19 cellular contexts compared by ENCODE assay signal in genomic region chr2:125643128-125643527, GRCh38.
DNase-seq lines count a peak whose midpoint lies in the region; ATAC-seq, FAIRE-seq and TF ChIP-seq lines count a peak whose summit lies in the region.
"Had no signal": no experiment of that assay in that cellular context is flagged by ENCODE, and none has a peak within 500 bp of the region (broad histone marks: within the 10 kb centered on the region; RNA-seq: fewer than 3 reads in every experiment).

No MANE protein-coding gene starts in this region.

- H3K4me1 ChIP-seq in GM12878 (ENCODE audit: control insufficient read depth, insufficient read depth, low read length) (peaks cover 4% of the 10 kb centered on the region), neural progenitor cell (peaks cover 16% of the 10 kb centered on the region)
- H3K4me1 ChIP-seq: Peyer's patch, SJSA1 had no signal

- WGBS in GM12878 (ENCODE audit: insufficient coverage, insufficient replicate concordance, low lambda C conversion rate, missing lambda C conversion rate), result 0% methylated on average over 2 of the region's 2 CpGs

- DNase-seq in GM12865 (ENCODE audit: low read depth), result peak; percentile 73
- DNase-seq in GM12878 (ENCODE audit: low read depth, low spot score), result peak; percentile 8
- no peak for DNase-seq in neural progenitor cell (ENCODE audit: low spot score)
- DNase-seq in activated CD4-positive, CD25-positive, alpha-beta regulatory T cell (lab: John Stamatoyannopoulos, UW), result no peak
- no peak for DNase-seq in NCI-H446 treated with DMSO at 0.1 percent for 48 hours (lab: John Stamatoyannopoulos, UW)
- DNase-seq in substantia nigra (lab: John Stamatoyannopoulos, UW), result no peak
- DNase-seq: 8988T, COR-L47, DMS 273 treated with DMSO at 0.1 percent for 48 hours, DND-41, NCI-H1694 treated with DMSO at 0.1 percent for 48 hours, NCI-H510A treated with DMSO at 0.1 percent for 48 hours, NCI-H774, Peyer's patch had no signal

- POLR2A ChIA-PET in GM12878 (lab: Charles Lee), result no interaction called here

- no peak for TF ChIP-seq RAD21 in GM12878 (IDR thresholded peaks at IDR 0.05; ENCODE audit: insufficient read depth, low read depth, low read length)

- H3K27me3 Mint-ChIP-seq in neural progenitor cell (ENCODE audit: insufficient read depth, low read depth), result no peaks in the 10 kb centered on the region

- H3K27ac ChIP-seq in GM12878 (ENCODE audit: control insufficient read depth, insufficient read depth) (peak overlapping the region; percentile 69), neural progenitor cell (no peak overlapping the region), substantia nigra (ENCODE audit: low read depth, low read length, poor library complexity, severe bottlenecking) (no peak overlapping the region)
- H3K27ac ChIP-seq: Peyer's patch, SJSA1 had no signal

- SMC1A ChIA-PET in GM12878 (lab: Charles Lee; ENCODE audit: uncharacterized antibody, unreplicated experiment), result interaction anchor here (1.0 to 1.1 kb wide), 2 partner anchors 8 to 10 kb away, joined by 3 read pairs; no protein-coding TSS in a partner anchor

- FAIRE-seq in GM12878 (lab: Jason Lieb, UNC), result no peak
- FAIRE-seq: H54, K562 had no signal

- no peak overlapping the region; the same call in 1 of the 2 replicates for H3K9ac ChIP-seq in GM12878 (ENCODE audit: control insufficient read depth, insufficient read depth, low read length)
- H3K9ac ChIP-seq in neural progenitor cell, result no peak overlapping the region

- no peak for TF ChIP-seq EP300 in GM12878 (IDR thresholded peaks at IDR 0.05; ENCODE audit: borderline replicate concordance in 1 of 2, control insufficient read depth in 1 of 2, low read depth in 2 of 2, low read length in 2 of 2)

- in situ Hi-C loops in GM12878 (cut with MboI), result no loop called here

- ATAC-seq in HG02884 (IDR thresholded peaks at IDR 0.05; ENCODE audit: unreplicated experiment), result peak; percentile 13
- peak; percentile 70 for ATAC-seq in GM12878
- no peak for ATAC-seq in GM21390 (IDR thresholded peaks at IDR 0.05; ENCODE audit: unreplicated experiment)
- ATAC-seq: K562 had no signal

- peak overlapping the region; percentile 86 for H3K4me2 ChIP-seq in GM12878 (ENCODE audit: control insufficient read depth, insufficient read depth)
- H3K4me2 ChIP-seq in neural progenitor cell, result peak overlapping the region; percentile 8

- no peaks in the 10 kb centered on the region for H3K27me3 ChIP-seq in GM12878 (replicated peaks in 1 of 2; ENCODE audit: control insufficient read depth in 2 of 2, insufficient read depth in 2 of 2, low read length in 1 of 2)
- H3K27me3 ChIP-seq in neural progenitor cell, result no peaks in the 10 kb centered on the region
- H3K27me3 ChIP-seq: Peyer's patch, SJSA1 had no signal

- H3K9me3 ChIP-seq in GM12878 (replicated peaks; ENCODE audit: control insufficient read depth, insufficient read depth, low read length), result no peaks in the 10 kb centered on the region
- H3K9me3 ChIP-seq in neural progenitor cell (ENCODE audit: low read depth), result no peaks in the 10 kb centered on the region
- H3K9me3 ChIP-seq: Peyer's patch, SJSA1 had no signal

- TF ChIP-seq POLR2A in GM12878 (IDR thresholded peaks at IDR 0.05; ENCODE audit: low read depth, low read length), result no peak

- no TSS peak for BruUV-seq in GM12878 (replicated peaks; lab: Mats Ljungman, UMichigan)

- H3K79me2 ChIP-seq in GM12878 (ENCODE audit: control insufficient read depth, insufficient read depth, low read length) (no peaks in the 10 kb centered on the region), neural progenitor cell (ENCODE audit: low read depth) (no peaks in the 10 kb centered on the region)

- H3K9me3 Mint-ChIP-seq in neural progenitor cell, result no peaks in the 10 kb centered on the region

- peaks cover 22% of the 10 kb centered on the region for H3K4me1 Mint-ChIP-seq in neural progenitor cell

- intact Hi-C loops in GM12878 (cut with micrococcal nuclease; ENCODE audit: unreplicated experiment), result no loop called here

- H3K4me3 Mint-ChIP-seq in neural progenitor cell, result no peak overlapping the region

- H4K20me1 ChIP-seq in GM12878 (ENCODE audit: control insufficient read depth, insufficient read depth) (no peaks in the 10 kb centered on the region), neural progenitor cell (ENCODE audit: low read depth) (no peaks in the 10 kb centered on the region)

- TF ChIP-seq CTCF in GM12865 (IDR thresholded peaks at IDR 0.05; ENCODE audit: insufficient read depth, low read depth, low read length, missing control alignments), result no peak
- no peak for TF ChIP-seq CTCF in GM12878 (IDR thresholded peaks at IDR 0.05 in 2 of 3, conservative IDR thresholded peaks at IDR 0.05 in 1 of 3; ENCODE audit: control insufficient read depth in 2 of 3, extremely low read depth in 1 of 3, insufficient read depth in 1 of 3, low read depth in 3 of 3, low read length in 3 of 3)
- no peak for TF ChIP-seq CTCF in neural progenitor cell (IDR thresholded peaks at IDR 0.05)

- H2AFZ ChIP-seq in GM12878 (ENCODE audit: control insufficient read depth, low read depth, low read length) (no peak overlapping the region), neural progenitor cell (replicated peaks) (peak overlapping the region; percentile 36)

- H3K36me3 ChIP-seq in GM12878 (ENCODE audit: control insufficient read depth in 2 of 2, insufficient read depth in 2 of 2, low read length in 1 of 2) (no peaks in the 10 kb centered on the region), neural progenitor cell (no peaks in the 10 kb centered on the region)
- H3K36me3 ChIP-seq: Peyer's patch, SJSA1 had no signal

- CTCF ChIA-PET in GM12878 (lab: Yijun Ruan, JAX), result no interaction called here

- RAD21 ChIA-PET in GM12878 (lab: Charles Lee; ENCODE audit: unreplicated experiment), result interaction anchor here (1.3 kb wide), 1 partner anchor 88 kb away, joined by 3 read pairs; no protein-coding TSS in a partner anchor

- H3K4me3 ChIP-seq in GM12865 (ENCODE audit: low read depth, low read length), result peak overlapping the region; percentile 59
- 0 out of 2 replicates have a peak overlapping the region, but pooled peaks have one; percentile 19 for H3K4me3 ChIP-seq in GM12878
- no peak overlapping the region for H3K4me3 ChIP-seq in neural progenitor cell
- H3K4me3 ChIP-seq: K562, Peyer's patch, SJSA1 had no signal

- no peaks in the 10 kb centered on the region for H3F3A ChIP-seq in neural progenitor cell (ENCODE audit: low read depth)

- no peaks in the 10 kb centered on the region for H3K36me3 Mint-ChIP-seq in neural progenitor cell

- H3K27ac Mint-ChIP-seq in neural progenitor cell, result no peak overlapping the region

TF ChIP-seq in GM12878, 131 proteins besides CTCF, POLR2A, EP300 and RAD21:
- TF ChIP-seq HDGF (IDR thresholded peaks at IDR 0.05), result no peak
- TF ChIP-seq RUNX3 (IDR thresholded peaks at IDR 0.05; ENCODE audit: low read length), result peak; percentile 39; the same call in 1 of the 2 replicates
- 0 out of 2 replicates have a peak, but pooled peaks have one; percentile 11 for TF ChIP-seq PML (IDR thresholded peaks at IDR 0.05; ENCODE audit: low read length)
- TF ChIP-seq NFIC (IDR thresholded peaks at IDR 0.05; ENCODE audit: low read depth, low read length), result no peak
- 0 out of 2 replicates have a peak, but pooled peaks have one; percentile 34 for TF ChIP-seq MTA3 (IDR thresholded peaks at IDR 0.05; ENCODE audit: borderline replicate concordance, low read length)
- 0 out of 2 replicates have a peak, but pooled peaks have one; percentile 55 for TF ChIP-seq FOXM1 (IDR thresholded peaks at IDR 0.05; ENCODE audit: low read depth, low read length)

Comparison
In these comparisons a context has a peak if more than half of its experiments do, and no peak if none do; other contexts are left out.
1. DNase-seq: peak in GM12865 (single experiment) and GM12878 (single experiment); none in neural progenitor cell (single experiment), activated CD4-positive, CD25-positive, alpha-beta regulatory T cell (0 of 4), NCI-H446 treated with DMSO at 0.1 percent for 48 hours (single experiment) and substantia nigra (0 of 49).